ENCODE assay signal across 7 cellular contexts in genomic region chr2:111442767-111443441, GRCh38.
DNase-seq lines count a peak whose midpoint lies in the region; ATAC-seq, FAIRE-seq and TF ChIP-seq lines count a peak whose summit lies in the region.
"Not testable (repeated sequence)": the region's sequence is repeated elsewhere in the genome, so short reads cannot be mapped to it uniquely, and the experiment has no call there.

No MANE protein-coding gene starts in this region.

- peak; percentile 68 for ATAC-seq in CD8-positive, alpha-beta T cell
- peak; percentile 13 for ATAC-seq in activated CD4-positive, alpha-beta T cell treated with anti-CD3 and anti-CD28 coated beads for 36 hours
- ATAC-seq in heart left ventricle = peak; percentile 62 to 87 (median 76)
- ATAC-seq in memory B cell (ENCODE audit: low read depth) = peak; percentile 92
- ATAC-seq in pancreas = peak in 3 of 4 donors; percentile 64 to 80 (median 69)

- FAIRE-seq in pancreas (lab: Jason Lieb, UNC) = not testable (repeated sequence)

- H3K27me3 Mint-ChIP-seq in CD8-positive, alpha-beta T cell (ENCODE audit: low read depth); activated CD4-positive, alpha-beta T cell treated with anti-CD3 and anti-CD28 coated beads for 36 hours; memory B cell: not testable (repeated sequence)

- not testable (repeated sequence) for H3K9me3 ChIP-seq in CD8-positive, alpha-beta T cell (ENCODE audit: low read length); OCI-LY1 (ENCODE audit: low read length); heart left ventricle; pancreas

- not testable (repeated sequence) for H3K27ac ChIP-seq in CD8-positive, alpha-beta T cell (ENCODE audit: low read depth, low read length); brain microvascular endothelial cell; heart left ventricle; pancreas
- H3K27ac ChIP-seq in OCI-LY1 (ENCODE audit: low read depth, low read length, poor library complexity, severe bottlenecking) = peak overlapping the region; percentile 86

- H3K79me2 ChIP-seq in OCI-LY1 (ENCODE audit: insufficient read depth, low read length) = not testable (repeated sequence)

- H3K9ac ChIP-seq in OCI-LY1 (ENCODE audit: low read length) = not testable (repeated sequence)

- POLR2A ChIA-PET in CD8-positive, alpha-beta T cell (lab: Charles Lee); activated CD4-positive, alpha-beta T cell treated with anti-CD3 and anti-CD28 coated beads for 36 hours (lab: Charles Lee): not testable (repeated sequence)

- CTCF ChIA-PET in CD8-positive, alpha-beta T cell (lab: Charles Lee); activated CD4-positive, alpha-beta T cell treated with anti-CD3 and anti-CD28 coated beads for 36 hours (lab: Charles Lee): not testable (repeated sequence)

- not testable (repeated sequence) for H3K4me3 ChIP-seq in CD8-positive, alpha-beta T cell (ENCODE audit: low read depth, low read length); OCI-LY1 (ENCODE audit: low read depth, low read length, poor library complexity, severe bottlenecking); brain microvascular endothelial cell (ENCODE audit: low read depth, low read length); heart left ventricle; pancreas

- 28 to 52% (median 50%) methylated on average over 4 to 5 of the region's 8 CpGs; no CpG with 5 or more reads in 1 of the 4 donors for WGBS in heart left ventricle, 4 donors
- WGBS in pancreas, 2 donors = 50 to 57% methylated on average over 2 to 5 of the region's 8 CpGs

- not testable (repeated sequence) for H3K9me3 Mint-ChIP-seq in CD8-positive, alpha-beta T cell; activated CD4-positive, alpha-beta T cell treated with anti-CD3 and anti-CD28 coated beads for 36 hours (ENCODE audit: low read depth); memory B cell

- H3K36me3 ChIP-seq in CD8-positive, alpha-beta T cell (ENCODE audit: insufficient read depth, low read length); OCI-LY1 (ENCODE audit: insufficient read depth, low read length); brain microvascular endothelial cell (replicated peaks); heart left ventricle; pancreas: not testable (repeated sequence)

- H4K20me1 ChIP-seq in OCI-LY1 (ENCODE audit: insufficient read depth, low read length) = not testable (repeated sequence)

- not testable (repeated sequence) for H3K4me1 Mint-ChIP-seq in CD8-positive, alpha-beta T cell (ENCODE audit: low read depth); activated CD4-positive, alpha-beta T cell treated with anti-CD3 and anti-CD28 coated beads for 36 hours; memory B cell

- H3K9me2 ChIP-seq in OCI-LY1 (ENCODE audit: low read depth, low read length) = not testable (repeated sequence)

- H3K27me3 ChIP-seq in CD8-positive, alpha-beta T cell (ENCODE audit: insufficient read depth, low read length); OCI-LY1 (ENCODE audit: insufficient read depth, low read length); brain microvascular endothelial cell (replicated peaks); heart left ventricle; pancreas: not testable (repeated sequence)

- H3K4me2 ChIP-seq in OCI-LY1 (ENCODE audit: low read length) = peak overlapping the region; percentile 23; the same call in 1 of the 2 replicates

- H3K36me3 Mint-ChIP-seq in CD8-positive, alpha-beta T cell; activated CD4-positive, alpha-beta T cell treated with anti-CD3 and anti-CD28 coated beads for 36 hours (ENCODE audit: low read depth); memory B cell: not testable (repeated sequence)

- not testable (repeated sequence) for H3F3A ChIP-seq in OCI-LY1 (ENCODE audit: insufficient read depth, low read length)

- not testable (repeated sequence) for DNase-seq in CD8-positive, alpha-beta T cell; activated CD4-positive, alpha-beta T cell treated with anti-CD3 and anti-CD28 coated beads for 36 hours; heart left ventricle; memory B cell (ENCODE audit: low spot score in 2 of 2); pancreas
- peak; percentile 45 for DNase-seq in brain microvascular endothelial cell

- H3K4me1 ChIP-seq in CD8-positive, alpha-beta T cell (ENCODE audit: insufficient read depth, low read length); heart left ventricle; pancreas: not testable (repeated sequence)
- H3K4me1 ChIP-seq in OCI-LY1 (ENCODE audit: insufficient read depth, low read length, severe bottlenecking) = peaks cover 53% of the 10 kb centered on the region

- in situ Hi-C loops in brain microvascular endothelial cell (cut with HindIII; ENCODE audit: low pct_ligation_motif_present, low sequenced_read_pairs) = not testable (repeated sequence)

- intact Hi-C loops in CD8-positive, alpha-beta T cell (cut with DNase I, micrococcal nuclease); activated CD4-positive, alpha-beta T cell treated with anti-CD3 and anti-CD28 coated beads for 36 hours (cut with DNase I, micrococcal nuclease); heart left ventricle (cut with DNase I); pancreas (cut with DNase I): not testable (repeated sequence)

- not testable (repeated sequence) for H3K27ac Mint-ChIP-seq in CD8-positive, alpha-beta T cell; activated CD4-positive, alpha-beta T cell treated with anti-CD3 and anti-CD28 coated beads for 36 hours; memory B cell

- not testable (repeated sequence) for TF ChIP-seq POLR2A in heart left ventricle (IDR thresholded peaks at IDR 0.05)

- not testable (repeated sequence) for H3K4me3 Mint-ChIP-seq in CD8-positive, alpha-beta T cell; activated CD4-positive, alpha-beta T cell treated with anti-CD3 and anti-CD28 coated beads for 36 hours; memory B cell

- not testable (repeated sequence) for TF ChIP-seq CTCF in CD8-positive, alpha-beta T cell (IDR thresholded peaks at IDR 0.05); OCI-LY1 (IDR thresholded peaks at IDR 0.05; ENCODE audit: low read length); brain microvascular endothelial cell (IDR thresholded peaks at IDR 0.05; ENCODE audit: low read depth, low read length, missing control alignments); heart left ventricle (IDR thresholded peaks at IDR 0.05); pancreas (IDR thresholded peaks at IDR 0.05)

- H2AFZ ChIP-seq in OCI-LY1 (ENCODE audit: low read length) = not testable (repeated sequence)

Comparison
In these comparisons a context has a peak if more than half of its experiments do, and no peak if none do; other contexts are left out.
1. ATAC-seq: peak in every context shown above with its lines; median percentile 92 in memory B cell; 76 in heart left ventricle; 69 in pancreas; 68 in CD8-positive, alpha-beta T cell; 13 in activated CD4-positive, alpha-beta T cell treated with anti-CD3 and anti-CD28 coated beads for 36 hours.